ENCODE assay signal across 9 cellular contexts in genomic region chr17:42555122-42555622, GRCh38. TPM values are rescaled to one million over a fixed set of nuclear protein-coding genes. Genes with fewer than 3 reads are reported as not detected.
A peak's percentile ranks its signal among the peaks of the same experiment; 100 is the strongest.
DNase-seq lines count a peak whose midpoint lies in the region; ATAC-seq and TF ChIP-seq lines count a peak whose summit lies in the region.
"Had no signal": no experiment of that assay in that cellular context is flagged by ENCODE, and none has a peak within 500 bp of the region (broad histone marks: within the 10 kb centered on the region; RNA-seq: fewer than 3 reads in every experiment).

No MANE protein-coding gene starts in this region.

- H3K4me3 ChIP-seq in astrocyte of the spinal cord (ENCODE audit: low read depth, low read length) (peak overlapping the region; percentile 76), liver (ENCODE audit: low read depth in 1 of 3, low read length in 3 of 3) (peak overlapping the region; percentile 71 to 85 (median 71)), thyroid gland (replicated peaks in 1 of 3) (peak overlapping the region; percentile 37 to 74 (median 59))

- intact Hi-C loops in thyroid gland (cut with DNase I): no loop called here

- WGBS in liver: 27% methylated on average over 4 of the region's 4 CpGs
- 24 to 25% methylated on average over 4 of the region's 4 CpGs for WGBS in thyroid gland, 2 donors

- H3K27ac Mint-ChIP-seq in activated CD4-positive, alpha-beta T cell treated with anti-CD3 and anti-CD28 coated beads, Interleukin-2, amount 10 ng/mL, durations not matched to agents 7 days and 5 days: peak overlapping the region; percentile 91

- H3K4me1 ChIP-seq in liver (ENCODE audit: control insufficient read depth in 4 of 4, insufficient read depth in 4 of 4, low read length in 3 of 4) (peaks cover 0 to 20% (median 11%) of the 10 kb centered on the region in 4 donors), thyroid gland (peaks cover 13 to 16% of the 10 kb centered on the region in 2 donors)

- peak overlapping the region; percentile 87 for H3K4me3 Mint-ChIP-seq in activated CD4-positive, alpha-beta T cell treated with anti-CD3 and anti-CD28 coated beads, Interleukin-2, amount 10 ng/mL, durations not matched to agents 7 days and 5 days

- no peak for TF ChIP-seq POLR2A in thyroid gland (IDR thresholded peaks at IDR 0.05)

- ATAC-seq in activated CD4-positive, CD25-positive, alpha-beta regulatory T cell treated with anti-CD3 and anti-CD28 coated beads, Interleukin-2, amount 50 U/mL, for 24 hours: no peak

- peaks cover 29% of the 10 kb centered on the region for H3K4me1 Mint-ChIP-seq in activated CD4-positive, alpha-beta T cell treated with anti-CD3 and anti-CD28 coated beads, Interleukin-2, amount 10 ng/mL, durations not matched to agents 7 days and 5 days

- TF ChIP-seq CTCF in astrocyte of the spinal cord (IDR thresholded peaks at IDR 0.05; ENCODE audit: low read depth, low read length): no peak
- TF ChIP-seq CTCF in liver (IDR thresholded peaks at IDR 0.05; ENCODE audit: low read depth, low read length, missing input control): no peak
- TF ChIP-seq CTCF in thyroid gland (IDR thresholded peaks at IDR 0.05): no peak

- H3K9me3 Mint-ChIP-seq in activated CD4-positive, alpha-beta T cell treated with anti-CD3 and anti-CD28 coated beads, Interleukin-2, amount 10 ng/mL, durations not matched to agents 7 days and 5 days: no peaks in the 10 kb centered on the region

- H3K36me3 Mint-ChIP-seq in activated CD4-positive, alpha-beta T cell treated with anti-CD3 and anti-CD28 coated beads, Interleukin-2, amount 10 ng/mL, durations not matched to agents 7 days and 5 days (ENCODE audit: low read depth): peaks cover 7% of the 10 kb centered on the region

- in situ Hi-C loops in astrocyte of the spinal cord (cut with HindIII; ENCODE audit: low sequenced_read_pairs): no loop called here

- H3K27ac ChIP-seq in liver (ENCODE audit: low read depth in 1 of 2, low read length in 2 of 2) (peak overlapping the region; percentile 88 to 93), thyroid gland (peak overlapping the region; percentile 71 to 94 (median 86))

- CTCF ChIA-PET in activated CD4-positive, alpha-beta T cell treated with anti-CD3 and anti-CD28 coated beads, Interleukin-2, amount 10 ng/mL, durations not matched to agents 7 days and 5 days (lab: Charles Lee): interaction anchor here (0.6 to 2.1 kb wide), 7 partner anchors 9 to 51 kb away, joined by 3 to 13 read pairs (median 4); partner anchors contain the start of genes NAGLU and PSMC3IP

- no peaks in the 10 kb centered on the region for H3K27me3 Mint-ChIP-seq in activated CD4-positive, alpha-beta T cell treated with anti-CD3 and anti-CD28 coated beads, Interleukin-2, amount 10 ng/mL, durations not matched to agents 7 days and 5 days

- H3K9ac ChIP-seq in liver (ENCODE audit: low read depth in 1 of 2, low read length in 2 of 2): peak overlapping the region; percentile 80 to 90

- H3K27me3 ChIP-seq in liver (ENCODE audit: control insufficient read depth in 4 of 4, insufficient read depth in 4 of 4, low read length in 3 of 4) (no peaks in the 10 kb centered on the region), thyroid gland (no peaks in the 10 kb centered on the region)

- POLR2A ChIA-PET in activated CD4-positive, alpha-beta T cell treated with anti-CD3 and anti-CD28 coated beads, Interleukin-2, amount 10 ng/mL, durations not matched to agents 7 days and 5 days (lab: Charles Lee): no interaction called here

- no peak for DNase-seq in activated CD4-positive, alpha-beta T cell treated with anti-CD3 and anti-CD28 coated beads, Interleukin-2, amount 10 ng/mL, durations not matched to agents 7 days and 5 days
- DNase-seq in activated CD4-positive, alpha-beta T cell treated with anti-CD3 and anti-CD28 coated beads, Interleukin-2, amount 50 U/mL, for 4 hours: no peak
- DNase-seq in astrocyte of the spinal cord (ENCODE audit: low read depth, low spot score) (no peak), thyroid gland (no peak), NCI-H1048 (lab: John Stamatoyannopoulos, UW) (no peak), middle frontal gyrus (ENCODE audit: extremely low spot score, low spot score) (no peak)
- DNase-seq: NCI-H2029 treated with DMSO at 0.1 percent for 48 hours had no signal

- TF ChIP-seq RAD21 in liver (IDR thresholded peaks at IDR 0.05): no peak

- H3K9me3 ChIP-seq in liver (ENCODE audit: control insufficient read depth in 4 of 4, low read length in 3 of 4) (no peaks in the 10 kb centered on the region), thyroid gland (no peaks in the 10 kb centered on the region)

- H3K36me3 ChIP-seq in liver (ENCODE audit: control insufficient read depth in 4 of 4, insufficient read depth in 3 of 4, low read depth in 1 of 4, low read length in 3 of 4) (no peaks in the 10 kb centered on the region), thyroid gland (no peaks in the 10 kb centered on the region)

TF ChIP-seq in liver, 16 proteins besides CTCF, POLR2A, EP300 and RAD21:
- TF ChIP-seq FOXA1 (IDR thresholded peaks at IDR 0.05) (no peak), NR2F2 (IDR thresholded peaks at IDR 0.05) (no peak)

RNA-seq across cellular contexts. Expression of gene HSD17B1, which starts 2.4 kb away (rescaled TPM):
- under 1 TPM; 0.73 to 0.97 TPM for total RNA-seq in activated CD4-positive, alpha-beta T cell treated with anti-CD3 and anti-CD28 coated beads, Interleukin-2, amount 10 ng/mL, durations not matched to agents 7 days and 5 days
- 1 to 10 TPM in 1 of 2 donors, under 1 TPM in 1; 0.67 to 1.0 TPM for total RNA-seq in liver
- 1 to 10 TPM; 1.0 to 1.8 TPM for polyA plus RNA-seq in liver
- total RNA-seq in thyroid gland: 1 to 10 TPM in 2 of 4 donors, under 1 TPM in 2; 0.21 to 4.1 (median 1.3) TPM

RNA-seq across cellular contexts. Expression of gene COASY, which starts 6.8 kb away (rescaled TPM):
- total RNA-seq in activated CD4-positive, alpha-beta T cell treated with anti-CD3 and anti-CD28 coated beads, Interleukin-2, amount 10 ng/mL, durations not matched to agents 7 days and 5 days: 10 to 100 TPM; 72.5 to 86.1 TPM
- 10 to 100 TPM; 18.2 to 33.4 TPM for total RNA-seq in liver
- polyA plus RNA-seq in liver: 10 to 100 TPM; 70.0 to 78.1 TPM
- total RNA-seq in thyroid gland: 10 to 100 TPM; 32.7 to 60.9 (median 48.7) TPM

RNA-seq across cellular contexts. Expression of gene MLX, which starts 11.7 kb away (rescaled TPM):
- total RNA-seq in activated CD4-positive, alpha-beta T cell treated with anti-CD3 and anti-CD28 coated beads, Interleukin-2, amount 10 ng/mL, durations not matched to agents 7 days and 5 days: 10 to 100 TPM; 56.7 to 62.3 TPM
- total RNA-seq in liver (10 to 100 TPM; 19.4 to 40.0 TPM), thyroid gland (10 to 100 TPM; 47.0 to 62.8 (median 52.9) TPM)
- 10 to 100 TPM; 29.2 to 35.1 TPM for polyA plus RNA-seq in liver

RNA-seq across cellular contexts. Expression of gene NAGLU, which starts 19.1 kb away (rescaled TPM):
- 10 to 100 TPM; 16.4 to 18.8 TPM for total RNA-seq in activated CD4-positive, alpha-beta T cell treated with anti-CD3 and anti-CD28 coated beads, Interleukin-2, amount 10 ng/mL, durations not matched to agents 7 days and 5 days
- total RNA-seq in liver (10 to 100 TPM; 20.5 to 37.4 TPM), thyroid gland (100 to 1,000 TPM in 2 of 4 donors, 10 to 100 TPM in 2; 56.7 to 140 (median 101) TPM)
- 10 to 100 TPM; 15.5 to 41.2 TPM for polyA plus RNA-seq in liver

RNA-seq across cellular contexts. Expression of gene PSMC3IP, which starts 22.4 kb away (rescaled TPM):
- 10 to 100 TPM; 17.4 to 18.5 TPM for total RNA-seq in activated CD4-positive, alpha-beta T cell treated with anti-CD3 and anti-CD28 coated beads, Interleukin-2, amount 10 ng/mL, durations not matched to agents 7 days and 5 days
- total RNA-seq in liver (1 to 10 TPM; 1.3 to 3.0 TPM), thyroid gland (1 to 10 TPM; 1.4 to 5.8 (median 4.5) TPM)
- polyA plus RNA-seq in liver: under 1 TPM; 0.58 to 0.88 TPM
